In genomic region chr4:930827-931193, GRCh38 we compare ENCODE assay signal across 8 cellular contexts. TPM values are rescaled to one million over a fixed set of nuclear protein-coding genes. Genes with fewer than 3 reads are reported as not detected.
DNase-seq lines count a peak whose midpoint lies in the region; ATAC-seq, FAIRE-seq and TF ChIP-seq lines count a peak whose summit lies in the region.

No MANE protein-coding gene starts in this region.

- ATAC-seq in GM23338, result no peak
- no peak for ATAC-seq in GM18519 (IDR thresholded peaks at IDR 0.05; ENCODE audit: low FRiP score, unreplicated experiment)

- no peak for TF ChIP-seq POLR2A in sigmoid colon (IDR thresholded peaks at IDR 0.05)

- H3K79me2 ChIP-seq in GM23338 (replicated peaks; ENCODE audit: insufficient read depth), result peaks cover 48% of the 10 kb centered on the region

- H3K27me3 Mint-ChIP-seq in GM23338 (ENCODE audit: insufficient read depth, low read depth, poor library complexity), result peaks cover 15% of the 10 kb centered on the region

- no peak for TF ChIP-seq EP300 in sigmoid colon (IDR thresholded peaks at IDR 0.05)

- H3K27me3 ChIP-seq in GM23338 (ENCODE audit: insufficient read depth) (no peaks in the 10 kb centered on the region), sigmoid colon (no peaks in the 10 kb centered on the region)

- H3K36me3 ChIP-seq in GM23338 (ENCODE audit: insufficient read depth) (no peaks in the 10 kb centered on the region), SK-N-MC (ENCODE audit: insufficient read depth, low read length) (no peaks in the 10 kb centered on the region), sigmoid colon (no peaks in the 10 kb centered on the region)

- TF ChIP-seq CTCF in GM23338 (conservative IDR thresholded peaks at IDR 0.05; ENCODE audit: low read depth in 2 of 2), result no peak
- no peak for TF ChIP-seq CTCF in fibroblast of the aortic adventitia (IDR thresholded peaks at IDR 0.05; ENCODE audit: insufficient read depth, low read length)
- TF ChIP-seq CTCF in sigmoid colon (IDR thresholded peaks at IDR 0.05), result no peak

- H3K9me3 Mint-ChIP-seq in GM23338, result no peaks in the 10 kb centered on the region

- H3K9ac ChIP-seq in SK-N-MC (ENCODE audit: insufficient read length), result peak overlapping the region; percentile 95

- no peak overlapping the region for H3K27ac Mint-ChIP-seq in GM23338

- H3K4me2 ChIP-seq in GM23338, result peak overlapping the region; percentile 99

- no peak for FAIRE-seq in urothelium cell line (lab: Jason Lieb, UNC)

- H2AFZ ChIP-seq in GM23338, result no peak overlapping the region

- H3K4me3 ChIP-seq in GM23338 (peak overlapping the region; percentile 96), SK-N-MC (peak overlapping the region; percentile 90), fibroblast of the aortic adventitia (ENCODE audit: low read depth, low read length) (peak overlapping the region; percentile 99), sigmoid colon (peak overlapping the region; percentile 88 to 100 (median 98))

- H3K4me1 Mint-ChIP-seq in GM23338, result peaks cover 13% of the 10 kb centered on the region

- no peaks in the 10 kb centered on the region for H3F3A ChIP-seq in GM23338 (replicated peaks; ENCODE audit: low read depth)

- H3K4me1 ChIP-seq in GM23338 (ENCODE audit: insufficient read depth), result no peaks in the 10 kb centered on the region; the same call in 1 of the 2 replicates
- H3K4me1 ChIP-seq in sigmoid colon, result peaks cover 0 to 52% (median 39%) of the 10 kb centered on the region in 4 donors

- H3K36me3 Mint-ChIP-seq in GM23338 (ENCODE audit: low read depth), result no peaks in the 10 kb centered on the region

- intact Hi-C loops in sigmoid colon (cut with DNase I), result loop anchor here (5.0 to 10.0 kb wide), 2 partner anchors 76 to 256 kb away; partner anchors contain the start of genes ATP5ME and MYL5

- H3K27ac ChIP-seq in GM23338 (ENCODE audit: low read depth) (no peak overlapping the region), SK-N-MC (no peak overlapping the region), sigmoid colon (peak overlapping the region; percentile 89 to 95 (median 94))

- 18 to 54% methylated on average over 7 of the region's 7 CpGs for WGBS in sigmoid colon, 2 donors

- H4K20me1 ChIP-seq in GM23338 (replicated peaks; ENCODE audit: insufficient read depth), result peaks cover 24% of the 10 kb centered on the region

- no peaks in the 10 kb centered on the region for H3K9me3 ChIP-seq in SK-N-MC (ENCODE audit: low read depth, low read length)
- no peaks in the 10 kb centered on the region for H3K9me3 ChIP-seq in sigmoid colon

- peak overlapping the region; percentile 92 for H3K4me3 Mint-ChIP-seq in GM23338

- no peaks in the 10 kb centered on the region for H3K9me2 ChIP-seq in GM23338 (ENCODE audit: insufficient read depth)

- DNase-seq in GM23338 (ENCODE audit: low spot score), result no peak
- no peak for DNase-seq in SK-N-MC (ENCODE audit: low read depth, low spot score)
- DNase-seq in fibroblast of the aortic adventitia (ENCODE audit: low read depth), result no peak
- DNase-seq in sigmoid colon, result no peak
- no peak for DNase-seq in urothelium cell line (ENCODE audit: low spot score)
- no peak for DNase-seq in stimulated activated CD4-positive, alpha-beta T cell treated with anti-CD3 and anti-CD28 coated beads, Interleukin-1b, Interleukin-23, amount 100 ng/mL, for 48 hours
- no peak for DNase-seq in NCI-H1105 treated with DMSO at 0.1 percent for 48 hours (lab: John Stamatoyannopoulos, UW)

TF ChIP-seq in GM23338, 12 proteins besides CTCF, POLR2A, EP300 and RAD21 (continues in another document):
- TF ChIP-seq EZH2phosphoT487 (IDR thresholded peaks at IDR 0.05; ENCODE audit: unreplicated experiment) (no peak), ETS1 (IDR thresholded peaks at IDR 0.05) (no peak), POLR2AphosphoS5 (IDR thresholded peaks at IDR 0.05; ENCODE audit: low read depth) (no peak), STAT1 (IDR thresholded peaks at IDR 0.05; ENCODE audit: unreplicated experiment) (no peak), ZNF331 (CRISPR knock-in tag; IDR thresholded peaks at IDR 0.05; ENCODE audit: low read depth) (no peak), REST (IDR thresholded peaks at IDR 0.05; ENCODE audit: unreplicated experiment) (no peak)

RNA-seq across cellular contexts. Expression of gene GAK, which starts 1.3 kb away (rescaled TPM):
- total RNA-seq in GM23338 (2014; rRNA removed; shearing (Covaris generic)), result 88.6 and 124 TPM in 2 replicates
- polyA plus RNA-seq in GM23338 (2016; fragmentation: Nextera tagmentation; extraction: Ambion mirVana) (47.9 and 48.5 TPM in 2 replicates), sigmoid colon (100 to 1,000 TPM; 124 to 276 (median 150) TPM)
- total RNA-seq in fibroblast of the aortic adventitia (ENCODE audit: low replicate concordance) (49.4 and 66.9 TPM in 2 replicates), sigmoid colon (100 to 1,000 TPM in 1 of 4 donors, 10 to 100 TPM in 3; 40.8 to 494 (median 60.4) TPM)

RNA-seq across cellular contexts. Expression of gene TMEM175, which starts 1.4 kb away (rescaled TPM):
- total RNA-seq in GM23338 (2014; rRNA removed; shearing (Covaris generic)), result 4.2 and 11.4 TPM in 2 replicates
- polyA plus RNA-seq in GM23338 (2016; fragmentation: Nextera tagmentation; extraction: Ambion mirVana) (6.5 and 8.0 TPM in 2 replicates), sigmoid colon (10 to 100 TPM in 2 of 3 donors, 1 to 10 TPM in 1; 4.6 to 34.5 (median 12.6) TPM)
- total RNA-seq in fibroblast of the aortic adventitia (ENCODE audit: low replicate concordance) (5.6 and 13.8 TPM in 2 replicates), sigmoid colon (10 to 100 TPM; 19.3 to 42.6 (median 32.6) TPM)

RNA-seq across cellular contexts. Expression of gene DGKQ, which starts 42.6 kb away (rescaled TPM):
- 18.6 and 22.4 TPM in 2 replicates for total RNA-seq in GM23338 (2014; rRNA removed; shearing (Covaris generic))
- polyA plus RNA-seq in GM23338 (2016; fragmentation: Nextera tagmentation; extraction: Ambion mirVana), result 3.4 and 4.0 TPM in 2 replicates
- 9.9 and 13.7 TPM in 2 replicates for total RNA-seq in fibroblast of the aortic adventitia (ENCODE audit: low replicate concordance)
- total RNA-seq in sigmoid colon, result 1 to 10 TPM; 3.5 to 8.9 (median 5.1) TPM
- 10 to 100 TPM; 19.8 to 26.2 (median 23.6) TPM for polyA plus RNA-seq in sigmoid colon

RNA-seq across cellular contexts. Expression of gene IDUA, which starts 56.0 kb away (rescaled TPM):
- total RNA-seq in GM23338 (2014; rRNA removed; shearing (Covaris generic)), result 0.62 and 6.1 TPM in 2 replicates
- polyA plus RNA-seq in GM23338 (2016; fragmentation: Nextera tagmentation; extraction: Ambion mirVana), result 0.80 and 1.3 TPM in 2 replicates
- 20.3 and 21.7 TPM in 2 replicates for total RNA-seq in fibroblast of the aortic adventitia (ENCODE audit: low replicate concordance)
- 10 to 100 TPM in 1 of 4 donors, 1 to 10 TPM in 3; 7.1 to 15.2 (median 7.6) TPM for total RNA-seq in sigmoid colon
- polyA plus RNA-seq in sigmoid colon, result 10 to 100 TPM in 1 of 3 donors, 1 to 10 TPM in 2; 1.2 to 13.3 (median 4.2) TPM

Comparison
In these comparisons a context has a peak if more than half of its experiments do, and no peak if none do; other contexts are left out.
1. H3K27ac ChIP-seq: peak in sigmoid colon (4 of 4); none in GM23338 (single experiment) and SK-N-MC (single experiment).
2. Peak in every context shown above with its lines, with median percentiles within 50 percentile points of each other: H3K4me3 ChIP-seq.